In genomic region chr1:39677645-39678044, GRCh38 we compare ENCODE assay signal across 11 cellular contexts. TPM values are rescaled to one million over a fixed set of nuclear protein-coding genes. Genes with fewer than 3 reads are reported as not detected.
"Had no signal": no experiment of that assay in that cellular context is flagged by ENCODE, and none has a peak within 500 bp of the region (broad histone marks: within the 10 kb centered on the region; RNA-seq: fewer than 3 reads in every experiment).

No MANE protein-coding gene starts in this region.

- H3K9me3 ChIP-seq: HAP-1 had no signal

- H3K27ac Mint-ChIP-seq: GM23338, HFFc6 had no signal

- FAIRE-seq: HTR-8/SVneo had no signal

- H3K4me3 Mint-ChIP-seq: GM23338, HFFc6 had no signal

- H3K4me1 Mint-ChIP-seq: GM23338 had no signal

- H3K4me3 ChIP-seq: GM23338, HAP-1 had no signal

- DNase-seq: H7, HFFc6, IMR-90, KBM-7 had no signal

- H3K27ac ChIP-seq: KMS-11 had no signal

- H3K9ac ChIP-seq: KMS-11 had no signal

- H2AFZ ChIP-seq: GM23338 had no signal

- H3K4me1 ChIP-seq: HAP-1 had no signal

- ATAC-seq: GM23338, HCT116 had no signal

- H3K4me2 ChIP-seq: GM23338, KMS-11 had no signal

- H3K9me3 Mint-ChIP-seq: GM23338, HFFc6 had no signal

- H3K36me3 ChIP-seq: HAP-1 had no signal

RNA-seq across cellular contexts. Expression of gene NT5C1A, which starts 5.7 kb away (rescaled TPM):
- total RNA-seq: GM23338, H7, HFFc6, HT-29, IMR-90 had no signal
- polyA plus RNA-seq: GM23338, IMR-90 had no signal

RNA-seq across cellular contexts. Expression of gene HPCAL4, which starts 13.6 kb away (rescaled TPM):
- total RNA-seq: H7, HFFc6, HT-29, IMR-90 had no signal

RNA-seq across cellular contexts. Expression of gene HEYL, which starts 38.2 kb away (rescaled TPM):
- total RNA-seq: H4, HFFc6, IMR-90 had no signal
